In the genomic region with DNA sequence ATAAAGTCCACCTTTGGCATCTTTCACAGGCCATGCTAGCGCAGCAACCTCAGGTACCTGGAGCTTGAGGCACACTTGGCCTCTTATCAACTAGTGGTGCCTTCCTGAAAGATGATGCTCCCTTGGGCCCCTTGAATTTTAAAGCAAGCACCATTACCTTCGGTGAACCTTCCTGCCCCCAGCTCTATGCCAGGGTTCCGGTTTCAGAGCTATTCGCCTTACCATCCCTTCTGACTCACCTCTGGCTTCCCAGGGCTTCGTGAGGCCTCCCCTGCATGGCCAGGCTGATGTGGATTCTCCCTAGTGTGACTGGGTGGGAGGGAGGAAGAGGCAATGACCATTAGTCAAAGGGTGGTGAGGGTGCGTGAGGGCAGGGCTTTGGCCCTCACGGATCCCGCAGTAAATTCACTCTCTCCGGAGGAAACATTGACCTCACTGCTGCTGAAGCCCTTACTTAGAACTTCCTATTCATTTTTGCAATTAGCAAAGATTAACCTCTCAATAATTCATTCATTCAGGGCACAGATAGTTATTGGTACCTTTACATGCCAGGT, we compare ENCODE assay signal across 1 cellular context.
TF ChIP-seq lines count a peak whose summit lies in the region.

No MANE protein-coding gene starts in this region.

TF ChIP-seq in HepG2, 621 proteins besides CTCF, POLR2A, EP300 and RAD21:
- TF ChIP-seq ZNF441 (CRISPR knock-in tag; IDR thresholded peaks at IDR 0.05; ENCODE audit: borderline replicate concordance): no peak
- peak; percentile 5; the same call in 1 of the 2 replicates for TF ChIP-seq SAP130 (CRISPR knock-in tag; IDR thresholded peaks at IDR 0.05; ENCODE audit: low read depth)
- TF ChIP-seq, protein P1, sequence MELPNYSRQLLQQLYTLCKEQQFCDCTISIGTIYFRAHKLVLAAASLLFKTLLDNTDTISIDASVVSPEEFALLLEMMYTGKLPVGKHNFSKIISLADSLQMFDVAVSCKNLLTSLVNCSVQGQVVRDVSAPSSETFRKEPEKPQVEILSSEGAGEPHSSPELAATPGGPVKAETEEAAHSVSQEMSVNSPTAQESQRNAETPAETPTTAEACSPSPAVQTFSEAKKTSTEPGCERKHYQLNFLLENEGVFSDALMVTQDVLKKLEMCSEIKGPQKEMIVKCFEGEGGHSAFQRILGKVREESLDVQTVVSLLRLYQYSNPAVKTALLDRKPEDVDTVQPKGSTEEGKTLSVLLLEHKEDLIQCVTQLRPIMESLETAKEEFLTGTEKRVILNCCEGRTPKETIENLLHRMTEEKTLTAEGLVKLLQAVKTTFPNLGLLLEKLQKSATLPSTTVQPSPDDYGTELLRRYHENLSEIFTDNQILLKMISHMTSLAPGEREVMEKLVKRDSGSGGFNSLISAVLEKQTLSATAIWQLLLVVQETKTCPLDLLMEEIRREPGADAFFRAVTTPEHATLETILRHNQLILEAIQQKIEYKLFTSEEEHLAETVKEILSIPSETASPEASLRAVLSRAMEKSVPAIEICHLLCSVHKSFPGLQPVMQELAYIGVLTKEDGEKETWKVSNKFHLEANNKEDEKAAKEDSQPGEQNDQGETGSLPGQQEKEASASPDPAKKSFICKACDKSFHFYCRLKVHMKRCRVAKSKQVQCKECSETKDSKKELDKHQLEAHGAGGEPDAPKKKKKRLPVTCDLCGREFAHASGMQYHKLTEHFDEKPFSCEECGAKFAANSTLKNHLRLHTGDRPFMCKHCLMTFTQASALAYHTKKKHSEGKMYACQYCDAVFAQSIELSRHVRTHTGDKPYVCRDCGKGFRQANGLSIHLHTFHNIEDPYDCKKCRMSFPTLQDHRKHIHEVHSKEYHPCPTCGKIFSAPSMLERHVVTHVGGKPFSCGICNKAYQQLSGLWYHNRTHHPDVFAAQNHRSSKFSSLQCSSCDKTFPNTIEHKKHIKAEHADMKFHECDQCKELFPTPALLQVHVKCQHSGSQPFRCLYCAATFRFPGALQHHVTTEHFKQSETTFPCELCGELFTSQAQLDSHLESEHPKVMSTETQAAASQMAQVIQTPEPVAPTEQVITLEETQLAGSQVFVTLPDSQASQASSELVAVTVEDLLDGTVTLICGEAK (IDR thresholded peaks at IDR 0.05): no peak
- TF ChIP-seq, protein P1 (CRISPR knock-in tag; IDR thresholded peaks at IDR 0.05): no peak
- no peak for TF ChIP-seq ETV5 (CRISPR knock-in tag; IDR thresholded peaks at IDR 0.05; ENCODE audit: borderline replicate concordance)
